ENCODE assay signal across 9 cellular contexts in genomic region chrX:118519411-118520205, GRCh38. TPM values are rescaled to one million over a fixed set of nuclear protein-coding genes. Genes with fewer than 3 reads are reported as not detected.
DNase-seq lines count a peak whose midpoint lies in the region; ATAC-seq, FAIRE-seq and TF ChIP-seq lines count a peak whose summit lies in the region.
"Had no signal": no experiment of that assay in that cellular context is flagged by ENCODE, and none has a peak within 500 bp of the region (broad histone marks: within the 10 kb centered on the region; RNA-seq: fewer than 3 reads in every experiment).

No MANE protein-coding gene starts in this region.

- no peaks in the 10 kb centered on the region for H3K9me3 Mint-ChIP-seq in activated naive CD4-positive, alpha-beta T cell treated with anti-CD3 and anti-CD28 coated beads, Interleukin-2, amount 50 U/mL, for 72 hours
- peaks cover 2% of the 10 kb centered on the region for H3K9me3 Mint-ChIP-seq in type B pancreatic cell

- ATAC-seq in activated naive CD4-positive, alpha-beta T cell treated with anti-CD3 and anti-CD28 coated beads, Interleukin-2, amount 50 U/mL, for 72 hours = peak; percentile 35 to 49

- TF ChIP-seq EP300 in suprapubic skin (IDR thresholded peaks at IDR 0.05) = no peak

- peaks cover 17% of the 10 kb centered on the region for H3K4me1 ChIP-seq in suprapubic skin

- H3K9me3 ChIP-seq in suprapubic skin = no peaks in the 10 kb centered on the region

- H3K4me3 ChIP-seq in fibroblast of mammary gland (ENCODE audit: control insufficient read depth, low read depth, low read length) (no peak overlapping the region), suprapubic skin (no peak overlapping the region)

- peak overlapping the region; percentile 76 for H3K27ac ChIP-seq in suprapubic skin

- TF ChIP-seq POLR2A in suprapubic skin (IDR thresholded peaks at IDR 0.05) = no peak

- no peaks in the 10 kb centered on the region for H3K36me3 ChIP-seq in suprapubic skin

- FAIRE-seq in RCC 7860 (lab: Jason Lieb, UNC) = peak; percentile 53

- H3K36me3 Mint-ChIP-seq in activated naive CD4-positive, alpha-beta T cell treated with anti-CD3 and anti-CD28 coated beads, Interleukin-2, amount 50 U/mL, for 72 hours = peaks cover 5 to 11% of the 10 kb centered on the region in 2 donors
- H3K36me3 Mint-ChIP-seq in type B pancreatic cell = no peaks in the 10 kb centered on the region

- no peak for TF ChIP-seq CTCF in fibroblast of mammary gland (conservative IDR thresholded peaks at IDR 0.05; ENCODE audit: control insufficient read depth, insufficient read depth, low read depth, low read length)
- TF ChIP-seq CTCF in suprapubic skin (IDR thresholded peaks at IDR 0.05) = no peak
- TF ChIP-seq CTCF in type B pancreatic cell (conservative IDR thresholded peaks at IDR 0.05) = no peak

- no peaks in the 10 kb centered on the region for H3K27me3 Mint-ChIP-seq in type B pancreatic cell

- H3K27ac Mint-ChIP-seq in activated naive CD4-positive, alpha-beta T cell treated with anti-CD3 and anti-CD28 coated beads, Interleukin-2, amount 50 U/mL, for 72 hours = peak overlapping the region in 1 of 2 donors; percentile 65
- no peak overlapping the region for H3K27ac Mint-ChIP-seq in type B pancreatic cell

- H3K4me1 Mint-ChIP-seq in type B pancreatic cell (ENCODE audit: unreplicated experiment) = no peaks in the 10 kb centered on the region

- WGBS in suprapubic skin = 64% methylated on average over 3 of the region's 3 CpGs

- DNase-seq in activated naive CD4-positive, alpha-beta T cell treated with anti-CD3 and anti-CD28 coated beads, Interleukin-2, amount 50 U/mL, for 72 hours (ENCODE audit: low spot score in 2 of 2) = no peak
- no peak for DNase-seq in activated naive CD4-positive, alpha-beta T cell (lab: John Stamatoyannopoulos, UW)
- no peak for DNase-seq in RCC 7860 (ENCODE audit: low spot score)
- DNase-seq in fibroblast of mammary gland (ENCODE audit: low read depth) = peak; percentile 81
- DNase-seq in suprapubic skin (ENCODE audit: low spot score in 2 of 2) = no peak
- DNase-seq in type B pancreatic cell (ENCODE audit: extremely low spot score, unreplicated experiment) = no peak
- DNase-seq in kidney glomerular epithelial cell (lab: John Stamatoyannopoulos, UW) = no peak
- no peak for DNase-seq in foreskin melanocyte
- DNase-seq: hypothalamus had no signal

- no peak overlapping the region for H3K4me3 Mint-ChIP-seq in type B pancreatic cell

- no peaks in the 10 kb centered on the region for H3K27me3 ChIP-seq in suprapubic skin

RNA-seq across cellular contexts. Expression of gene DOCK11, which starts 24.0 kb away (rescaled TPM):
- total RNA-seq in activated naive CD4-positive, alpha-beta T cell treated with anti-CD3 and anti-CD28 coated beads, Interleukin-2, amount 50 U/mL, for 72 hours = 10 to 100 TPM; 41.6 to 44.9 TPM
- total RNA-seq in suprapubic skin (1 to 10 TPM; 3.9 to 9.4 (median 5.7) TPM), type B pancreatic cell (ENCODE audit: low replicate concordance) (7.5 and 14.0 TPM in 2 replicates)
